Comparison of ENCODE assay signal across 12 cellular contexts in genomic region chr3:72137865-72138861, GRCh38.
A peak's percentile ranks its signal among the peaks of the same experiment; 100 is the strongest.
DNase-seq lines count a peak whose midpoint lies in the region; ATAC-seq, FAIRE-seq and TF ChIP-seq lines count a peak whose summit lies in the region.
"Had no signal": no experiment of that assay in that cellular context is flagged by ENCODE, and none has a peak within 500 bp of the region (broad histone marks: within the 10 kb centered on the region; RNA-seq: fewer than 3 reads in every experiment).

No MANE protein-coding gene starts in this region.

- CTCF ChIA-PET in CD8-positive, alpha-beta memory T cell (lab: Charles Lee), result no interaction called here

- TF ChIP-seq EP300 in sigmoid colon (IDR thresholded peaks at IDR 0.05), result no peak

- no peak for FAIRE-seq in H54 (lab: Jason Lieb, UNC)
- FAIRE-seq: TTC549 had no signal

- DNase-seq in activated T-cell treated with anti-CD3 and anti-CD28 coated beads, Interleukin-2, amount 50 U/mL, for 4 hours, result no peak
- DNase-seq in stimulated activated CD4-positive, alpha-beta T cell treated with anti-CD3 and anti-CD28 coated beads, Interleukin-12 subunit alpha, Interleukin-12 subunit beta, amount 100 ng/mL, for 48 hours (ENCODE audit: low read depth in 2 of 3, low spot score in 1 of 3), result peak; percentile 25 to 47 (median 43)
- no peak for DNase-seq in H54 (ENCODE audit: insufficient read length, low spot score)
- DNase-seq in sigmoid colon, result no peak
- DNase-seq in CD8-positive, alpha-beta memory T cell, result no peak
- DNase-seq: Calu3, endodermal cell, PC-9 had no signal

- H3K9me3 ChIP-seq in sigmoid colon, result no peaks in the 10 kb centered on the region
- H3K9me3 ChIP-seq in CD8-positive, alpha-beta memory T cell (ENCODE audit: low read length), result no peaks in the 10 kb centered on the region

- TF ChIP-seq POLR2A in H54 (IDR thresholded peaks at IDR 0.05; ENCODE audit: low read depth, low read length) (no peak), sigmoid colon (IDR thresholded peaks at IDR 0.05) (no peak)

- no peaks in the 10 kb centered on the region for H3K27me3 ChIP-seq in sigmoid colon
- H3K27me3 ChIP-seq in CD8-positive, alpha-beta memory T cell (ENCODE audit: insufficient read depth, low read length, poor library complexity, severe bottlenecking), result no peaks in the 10 kb centered on the region

- H3K27ac Mint-ChIP-seq in CD8-positive, alpha-beta memory T cell, result no peak overlapping the region
- H3K27ac Mint-ChIP-seq: endodermal cell had no signal

- ATAC-seq in GM21529 (IDR thresholded peaks at IDR 0.05; ENCODE audit: unreplicated experiment), result peak; percentile 32
- ATAC-seq in activated T-cell treated with anti-CD3 and anti-CD28 coated beads, Interleukin-2, amount 50 U/mL, for 4 hours, result peak; percentile 74 to 79
- ATAC-seq in GM18909 (IDR thresholded peaks at IDR 0.05; ENCODE audit: poor library complexity, unreplicated experiment), result no peak

- peaks cover 1% of the 10 kb centered on the region for H3K27me3 Mint-ChIP-seq in activated T-cell treated with anti-CD3 and anti-CD28 coated beads, Interleukin-2, amount 50 U/mL, for 4 hours (ENCODE audit: low read depth)
- H3K27me3 Mint-ChIP-seq in CD8-positive, alpha-beta memory T cell, result peaks cover 4 to 10% of the 10 kb centered on the region in 2 donors

- no peaks in the 10 kb centered on the region for H3K9me3 Mint-ChIP-seq in activated T-cell treated with anti-CD3 and anti-CD28 coated beads, Interleukin-2, amount 50 U/mL, for 4 hours
- H3K9me3 Mint-ChIP-seq in CD8-positive, alpha-beta memory T cell, result peaks cover 0 to 2% (median 0%) of the 10 kb centered on the region in 5 donors
- H3K9me3 Mint-ChIP-seq: endodermal cell had no signal

- intact Hi-C loops in sigmoid colon (cut with DNase I), result no loop called here

- H3K4me3 ChIP-seq in sigmoid colon, result no peak overlapping the region
- H3K4me3 ChIP-seq in CD8-positive, alpha-beta memory T cell (ENCODE audit: low read length), result no peak overlapping the region
- H3K4me3 ChIP-seq: PC-9 had no signal

- TF ChIP-seq CTCF in GM12873 (IDR thresholded peaks at IDR 0.05; ENCODE audit: insufficient read depth, low read depth, low read length, missing control alignments) (peak; percentile 12), sigmoid colon (IDR thresholded peaks at IDR 0.05) (no peak)

- POLR2A ChIA-PET in CD8-positive, alpha-beta memory T cell (lab: Charles Lee), result no interaction called here

- H3K36me3 Mint-ChIP-seq in activated T-cell treated with anti-CD3 and anti-CD28 coated beads, Interleukin-2, amount 50 U/mL, for 4 hours (ENCODE audit: insufficient read depth), result no peaks in the 10 kb centered on the region
- H3K36me3 Mint-ChIP-seq in CD8-positive, alpha-beta memory T cell, result no peaks in the 10 kb centered on the region

- peaks cover 25% of the 10 kb centered on the region for H3K4me1 Mint-ChIP-seq in activated T-cell treated with anti-CD3 and anti-CD28 coated beads, Interleukin-2, amount 50 U/mL, for 4 hours (ENCODE audit: low read depth)
- H3K4me1 Mint-ChIP-seq in CD8-positive, alpha-beta memory T cell, result peaks cover 0 to 2% (median 0%) of the 10 kb centered on the region in 3 donors

- 79 to 90% methylated on average over 9 of the region's 9 CpGs for WGBS in sigmoid colon, 2 donors

- no peak overlapping the region for H3K4me3 Mint-ChIP-seq in activated T-cell treated with anti-CD3 and anti-CD28 coated beads, Interleukin-2, amount 50 U/mL, for 4 hours
- no peak overlapping the region for H3K4me3 Mint-ChIP-seq in CD8-positive, alpha-beta memory T cell
- H3K4me3 Mint-ChIP-seq: endodermal cell had no signal

- peak overlapping the region in 1 of 4 donors; percentile 2 for H3K27ac ChIP-seq in sigmoid colon
- H3K27ac ChIP-seq in CD8-positive, alpha-beta memory T cell (ENCODE audit: low read depth, low read length), result no peak overlapping the region
- H3K27ac ChIP-seq: PC-9 had no signal

- H3K36me3 ChIP-seq in sigmoid colon, result no peaks in the 10 kb centered on the region
- no peaks in the 10 kb centered on the region for H3K36me3 ChIP-seq in CD8-positive, alpha-beta memory T cell (ENCODE audit: insufficient read depth, low read length)

- H3K4me1 ChIP-seq in sigmoid colon, result no peaks in the 10 kb centered on the region
- H3K4me1 ChIP-seq in CD8-positive, alpha-beta memory T cell (ENCODE audit: insufficient read depth, low read length), result peaks cover 11% of the 10 kb centered on the region

Comparison
In these comparisons a context has a peak if more than half of its experiments do, and no peak if none do; other contexts are left out.
1. DNase-seq: peak in stimulated activated CD4-positive, alpha-beta T cell treated with anti-CD3 and anti-CD28 coated beads, Interleukin-12 subunit alpha, Interleukin-12 subunit beta, amount 100 ng/mL, for 48 hours (3 of 3); none in activated T-cell treated with anti-CD3 and anti-CD28 coated beads, Interleukin-2, amount 50 U/mL, for 4 hours (single experiment), H54 (single experiment), sigmoid colon (single experiment) and CD8-positive, alpha-beta memory T cell (0 of 5).